Comparison of ENCODE assay signal across 20 cellular contexts in the genomic region with DNA sequence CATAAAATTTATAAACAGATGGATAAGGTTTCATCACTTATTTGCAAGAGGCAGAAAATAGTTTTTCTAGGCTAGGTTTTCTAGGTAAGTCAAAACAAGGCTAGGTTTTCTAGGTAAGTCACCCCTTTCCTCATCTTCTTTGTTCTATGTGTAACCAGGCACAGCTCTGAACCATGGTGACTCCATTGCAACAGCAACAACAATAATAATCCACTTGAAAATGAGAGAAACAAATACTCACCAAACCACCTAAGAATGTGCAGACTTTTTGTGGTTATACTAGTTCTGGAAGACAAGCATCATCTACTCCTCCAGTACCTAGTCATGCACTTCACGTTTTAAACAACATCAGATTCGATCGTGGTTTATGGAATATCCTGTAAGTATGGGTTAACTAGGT.
"Had no signal": no experiment of that assay in that cellular context is flagged by ENCODE, and none has a peak within 500 bp of the region (broad histone marks: within the 10 kb centered on the region; RNA-seq: fewer than 3 reads in every experiment).

No MANE protein-coding gene starts in this region.

- H3K27ac Mint-ChIP-seq: endodermal cell, immature natural killer cell, memory B cell, mesothelial cell of epicardium, natural killer cell had no signal

- H3K9me3 Mint-ChIP-seq: endodermal cell, memory B cell, natural killer cell had no signal

- H3K27me3 Mint-ChIP-seq: memory B cell had no signal

- H3K4me1 Mint-ChIP-seq: immature natural killer cell, memory B cell, natural killer cell had no signal

- H3K36me3 Mint-ChIP-seq: memory B cell, natural killer cell had no signal

- ATAC-seq: foreskin keratinocyte, left cardiac atrium, natural killer cell, right cardiac atrium had no signal

- DNase-seq: effector CD4-positive, alpha-beta T cell; endodermal cell; erythroblast; foreskin keratinocyte; immature natural killer cell; left cardiac atrium; left ventricle myocardium inferior; lower lobe of right lung; natural killer cell; posterior cingulate gyrus; right cardiac atrium; small intestine; stimulated activated CD4-positive, alpha-beta T cell treated with anti-CD3 and anti-CD28 coated beads, Interleukin-12 subunit alpha, Interleukin-12 subunit beta, amount 100 ng/mL, for 4 hours; stimulated activated naive CD4-positive, alpha-beta T cell; stomach; substantia nigra; transverse colon had no signal

- H3K4me3 Mint-ChIP-seq: endodermal cell, immature natural killer cell, memory B cell, mesothelial cell of epicardium, natural killer cell, neural crest cell had no signal
